In the genomic region with DNA sequence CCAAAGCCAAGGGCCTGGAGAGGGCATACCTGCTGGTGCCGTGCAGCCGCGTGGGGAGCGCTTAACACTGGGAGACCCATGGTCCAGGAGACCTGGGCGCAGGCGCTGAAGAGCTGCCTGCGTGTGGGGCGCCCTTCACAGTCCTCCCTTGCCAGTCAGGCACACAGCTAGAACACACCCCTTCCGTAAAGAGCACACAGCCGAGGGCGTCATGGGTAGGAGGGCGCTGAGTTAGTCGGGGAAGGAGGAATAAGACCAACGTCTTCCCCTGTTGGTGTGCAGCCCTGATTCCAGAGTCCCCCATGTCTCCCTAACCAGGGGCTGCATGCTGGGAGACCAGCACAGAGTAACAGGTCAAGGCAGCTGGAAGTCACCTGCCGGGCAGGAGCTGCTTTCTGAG, we compare ENCODE assay signal across 13 cellular contexts.
DNase-seq lines count a peak whose midpoint lies in the region; ATAC-seq and TF ChIP-seq lines count a peak whose summit lies in the region.
"Had no signal": no experiment of that assay in that cellular context is flagged by ENCODE, and none has a peak within 500 bp of the region (broad histone marks: within the 10 kb centered on the region; RNA-seq: fewer than 3 reads in every experiment).

No MANE protein-coding gene starts in this region.

- DNase-seq in CD4-positive, CD25-positive, alpha-beta regulatory T cell, result peak in 1 of 3 donors; percentile 34
- DNase-seq in naive B cell (no peak), breast epithelium (ENCODE audit: low spot score in 2 of 2) (no peak), hepatic stellate cell (ENCODE audit: low spot score) (no peak)
- DNase-seq: amniotic stem cell, Caco-2, PC-3 had no signal

- TF ChIP-seq POLR2A in breast epithelium (IDR thresholded peaks at IDR 0.05), result no peak

- intact Hi-C loops in breast epithelium (cut with DNase I; ENCODE audit: low total_unique reads), result no loop called here

- H3K27me3 ChIP-seq in CD4-positive, CD25-positive, alpha-beta regulatory T cell (ENCODE audit: control insufficient read depth, insufficient read depth, low read length), result no peaks in the 10 kb centered on the region
- H3K27me3 ChIP-seq in breast epithelium, result peaks cover 0 to 12% of the 10 kb centered on the region in 2 donors

- H3K27ac ChIP-seq in CD4-positive, CD25-positive, alpha-beta regulatory T cell (ENCODE audit: insufficient read depth, low read length, poor library complexity, severe bottlenecking), result no peak overlapping the region
- H3K27ac ChIP-seq in breast epithelium, result no peak overlapping the region
- H3K27ac ChIP-seq: VCaP had no signal

- no peak overlapping the region for H3K4me3 ChIP-seq in CD4-positive, CD25-positive, alpha-beta regulatory T cell (ENCODE audit: low read depth, low read length)
- H3K4me3 ChIP-seq in breast epithelium, result no peak overlapping the region
- H3K4me3 ChIP-seq: K562 had no signal

- H3K36me3 Mint-ChIP-seq in CD4-positive, CD25-positive, alpha-beta regulatory T cell, result peaks cover 23% of the 10 kb centered on the region
- peaks cover 43% of the 10 kb centered on the region for H3K36me3 Mint-ChIP-seq in activated T-helper 17 cell treated with anti-CD3 and anti-CD28 coated beads, Interleukin-2, amount 50 U/mL, for 72 hours (ENCODE audit: low read depth)
- peaks cover 11 to 15% of the 10 kb centered on the region in 2 donors for H3K36me3 Mint-ChIP-seq in naive B cell

- peaks cover 31% of the 10 kb centered on the region for H3K36me3 ChIP-seq in CD4-positive, CD25-positive, alpha-beta regulatory T cell (ENCODE audit: control insufficient read depth, insufficient read depth, low read length)
- H3K36me3 ChIP-seq in breast epithelium, result no peaks in the 10 kb centered on the region

- peak overlapping the region in 1 of 3 donors; percentile 26 for H3K27ac Mint-ChIP-seq in CD4-positive, CD25-positive, alpha-beta regulatory T cell
- peak overlapping the region; percentile 76 for H3K27ac Mint-ChIP-seq in activated T-helper 17 cell treated with anti-CD3 and anti-CD28 coated beads, Interleukin-2, amount 50 U/mL, for 72 hours
- peak overlapping the region in 4 of 6 donors; percentile 16 to 90 (median 52) for H3K27ac Mint-ChIP-seq in naive B cell

- peaks cover 10 to 35% (median 14%) of the 10 kb centered on the region in 4 donors for H3K4me1 Mint-ChIP-seq in CD4-positive, CD25-positive, alpha-beta regulatory T cell
- H3K4me1 Mint-ChIP-seq in activated T-helper 17 cell treated with anti-CD3 and anti-CD28 coated beads, Interleukin-2, amount 50 U/mL, for 72 hours, result peaks cover 10% of the 10 kb centered on the region
- peaks cover 29 to 41% (median 33%) of the 10 kb centered on the region in 3 donors for H3K4me1 Mint-ChIP-seq in naive B cell

- no peak for TF ChIP-seq CTCF in breast epithelium (IDR thresholded peaks at IDR 0.05)

- ATAC-seq in CD4-positive, CD25-positive, alpha-beta regulatory T cell (ENCODE audit: low read depth in 2 of 2), result peak; percentile 45 to 49
- ATAC-seq in GM19372 (IDR thresholded peaks at IDR 0.05; ENCODE audit: low read depth, unreplicated experiment), result peak; percentile 40
- peak; percentile 51 for ATAC-seq in activated T-helper 17 cell treated with anti-CD3 and anti-CD28 coated beads, Interleukin-2, amount 50 U/mL, for 72 hours (replicated peaks)
- ATAC-seq in naive B cell (ENCODE audit: low read depth in 2 of 2), result no peak
- ATAC-seq in HG02970 (IDR thresholded peaks at IDR 0.05; ENCODE audit: low FRiP score, unreplicated experiment), result no peak
- no peak for ATAC-seq in HG02938 (IDR thresholded peaks at IDR 0.05; ENCODE audit: unreplicated experiment)
- ATAC-seq: PC-3 had no signal

- H3K4me3 Mint-ChIP-seq in CD4-positive, CD25-positive, alpha-beta regulatory T cell, result peak overlapping the region in 2 of 4 donors; percentile 36 to 43
- no peak overlapping the region for H3K4me3 Mint-ChIP-seq in activated T-helper 17 cell treated with anti-CD3 and anti-CD28 coated beads, Interleukin-2, amount 50 U/mL, for 72 hours
- peak overlapping the region in 1 of 8 donors; percentile 3 for H3K4me3 Mint-ChIP-seq in naive B cell

- H3K9me3 ChIP-seq in CD4-positive, CD25-positive, alpha-beta regulatory T cell (ENCODE audit: control insufficient read depth in 2 of 2, low read length in 2 of 2), result no peaks in the 10 kb centered on the region
- H3K9me3 ChIP-seq in breast epithelium, result no peaks in the 10 kb centered on the region
- H3K9me3 ChIP-seq: Caco-2 had no signal

- no peaks in the 10 kb centered on the region for H3K9me3 Mint-ChIP-seq in CD4-positive, CD25-positive, alpha-beta regulatory T cell
- H3K9me3 Mint-ChIP-seq in activated T-helper 17 cell treated with anti-CD3 and anti-CD28 coated beads, Interleukin-2, amount 50 U/mL, for 72 hours, result no peaks in the 10 kb centered on the region
- no peaks in the 10 kb centered on the region for H3K9me3 Mint-ChIP-seq in naive B cell

- no peaks in the 10 kb centered on the region for H3K4me1 ChIP-seq in CD4-positive, CD25-positive, alpha-beta regulatory T cell (ENCODE audit: control insufficient read depth, insufficient read depth, low read length, poor library complexity, severe bottlenecking)
- H3K4me1 ChIP-seq in breast epithelium, result no peaks in the 10 kb centered on the region

- H3K27me3 Mint-ChIP-seq in CD4-positive, CD25-positive, alpha-beta regulatory T cell, result no peaks in the 10 kb centered on the region
- H3K27me3 Mint-ChIP-seq in activated T-helper 17 cell treated with anti-CD3 and anti-CD28 coated beads, Interleukin-2, amount 50 U/mL, for 72 hours, result no peaks in the 10 kb centered on the region
- no peaks in the 10 kb centered on the region for H3K27me3 Mint-ChIP-seq in naive B cell

Comparison
In these comparisons a context has a peak if more than half of its experiments do, and no peak if none do; other contexts are left out.
1. ATAC-seq: peak in CD4-positive, CD25-positive, alpha-beta regulatory T cell (2 of 2), GM19372 (single experiment) and activated T-helper 17 cell treated with anti-CD3 and anti-CD28 coated beads, Interleukin-2, amount 50 U/mL, for 72 hours (single experiment); none in naive B cell (0 of 2), HG02970 (single experiment) and HG02938 (single experiment).